Comparison of ENCODE assay signal across 15 cellular contexts in genomic region chr5:155147222-155147621, GRCh38.
A peak's percentile ranks its signal among the peaks of the same experiment; 100 is the strongest.
DNase-seq lines count a peak whose midpoint lies in the region; ATAC-seq and TF ChIP-seq lines count a peak whose summit lies in the region.
"Had no signal": no experiment of that assay in that cellular context is flagged by ENCODE, and none has a peak within 500 bp of the region (broad histone marks: within the 10 kb centered on the region; RNA-seq: fewer than 3 reads in every experiment).

No MANE protein-coding gene starts in this region.

- no peaks in the 10 kb centered on the region for H3K9me3 Mint-ChIP-seq in activated CD8-positive, alpha-beta T cell treated with anti-CD3 and anti-CD28 coated beads for 36 hours
- no peaks in the 10 kb centered on the region for H3K9me3 Mint-ChIP-seq in activated CD8-positive, alpha-beta T cell treated with anti-CD3 and anti-CD28 coated beads, Interleukin-2, amount 10 ng/mL, durations not matched to agents 7 days and 5 days (ENCODE audit: insufficient read depth)
- H3K9me3 Mint-ChIP-seq: activated naive CD4-positive, alpha-beta T cell treated with anti-CD3 and anti-CD28 coated beads, Interleukin-2, amount 50 U/mL, for 72 hours had no signal

- H3K36me3 ChIP-seq in OCI-LY1 (ENCODE audit: insufficient read depth, low read length) (no peaks in the 10 kb centered on the region), esophagus muscularis mucosa (no peaks in the 10 kb centered on the region), smooth muscle cell (ENCODE audit: low read depth) (no peaks in the 10 kb centered on the region)
- H3K36me3 ChIP-seq: BLaER1 treated with 17β-estradiol and CSF1 and Interleukin-3, amounts not matched to agents 10 nM and 100 nM; vagina had no signal

- peak; percentile 29 for TF ChIP-seq CTCF in activated CD8-positive, alpha-beta T cell treated with anti-CD3 and anti-CD28 coated beads for 36 hours (IDR thresholded peaks at IDR 0.05)
- TF ChIP-seq CTCF in OCI-LY1 (IDR thresholded peaks at IDR 0.05; ENCODE audit: low read length) (peak; percentile 45), esophagus muscularis mucosa (IDR thresholded peaks at IDR 0.05) (peak; percentile 30 to 42 (median 40)), smooth muscle cell (IDR thresholded peaks at IDR 0.05; ENCODE audit: borderline replicate concordance, insufficient read depth, poor library complexity, severe bottlenecking) (peak; percentile 49)

- H3K4me2 ChIP-seq in OCI-LY1 (ENCODE audit: low read length) (no peak overlapping the region), smooth muscle cell (no peak overlapping the region)
- H3K4me2 ChIP-seq: BLaER1 treated with 17β-estradiol and CSF1 and Interleukin-3, amounts not matched to agents 10 nM and 100 nM had no signal

- H3K4me3 Mint-ChIP-seq in activated CD8-positive, alpha-beta T cell treated with anti-CD3 and anti-CD28 coated beads for 36 hours = no peak overlapping the region
- no peak overlapping the region for H3K4me3 Mint-ChIP-seq in activated CD8-positive, alpha-beta T cell treated with anti-CD3 and anti-CD28 coated beads, Interleukin-2, amount 10 ng/mL, durations not matched to agents 7 days and 5 days

- H3K9me2 ChIP-seq in OCI-LY1 (ENCODE audit: low read depth, low read length) = no peaks in the 10 kb centered on the region

- H3K27ac Mint-ChIP-seq in activated CD8-positive, alpha-beta T cell treated with anti-CD3 and anti-CD28 coated beads for 36 hours = no peak overlapping the region
- H3K27ac Mint-ChIP-seq in activated CD8-positive, alpha-beta T cell treated with anti-CD3 and anti-CD28 coated beads, Interleukin-2, amount 10 ng/mL, durations not matched to agents 7 days and 5 days = no peak overlapping the region
- H3K27ac Mint-ChIP-seq: activated naive CD4-positive, alpha-beta T cell treated with anti-CD3 and anti-CD28 coated beads, Interleukin-2, amount 50 U/mL, for 72 hours had no signal

- H3K9ac ChIP-seq in OCI-LY1 (ENCODE audit: low read length) = no peak overlapping the region
- H3K9ac ChIP-seq in smooth muscle cell (ENCODE audit: low read depth) = no peak overlapping the region
- H3K9ac ChIP-seq: BLaER1 treated with 17β-estradiol and CSF1 and Interleukin-3, amounts not matched to agents 10 nM and 100 nM had no signal

- H3K4me3 ChIP-seq in OCI-LY1 (ENCODE audit: low read depth, low read length, poor library complexity, severe bottlenecking) = no peak overlapping the region
- no peak overlapping the region for H3K4me3 ChIP-seq in esophagus muscularis mucosa
- H3K4me3 ChIP-seq in smooth muscle cell = no peak overlapping the region
- H3K4me3 ChIP-seq: BLaER1 treated with 17β-estradiol and CSF1 and Interleukin-3, amounts not matched to agents 10 nM and 100 nM; vagina had no signal

- H3K4me1 ChIP-seq in OCI-LY1 (ENCODE audit: insufficient read depth, low read length, severe bottlenecking) (no peaks in the 10 kb centered on the region), esophagus muscularis mucosa (no peaks in the 10 kb centered on the region), smooth muscle cell (ENCODE audit: low read depth) (no peaks in the 10 kb centered on the region)
- H3K4me1 ChIP-seq: vagina had no signal

- H3K4me1 Mint-ChIP-seq in activated CD8-positive, alpha-beta T cell treated with anti-CD3 and anti-CD28 coated beads for 36 hours (ENCODE audit: low read depth) = no peaks in the 10 kb centered on the region
- no peaks in the 10 kb centered on the region for H3K4me1 Mint-ChIP-seq in activated CD8-positive, alpha-beta T cell treated with anti-CD3 and anti-CD28 coated beads, Interleukin-2, amount 10 ng/mL, durations not matched to agents 7 days and 5 days (ENCODE audit: low read depth)

- H3K27me3 ChIP-seq in OCI-LY1 (ENCODE audit: insufficient read depth, low read length) (no peaks in the 10 kb centered on the region), esophagus muscularis mucosa (no peaks in the 10 kb centered on the region), smooth muscle cell (ENCODE audit: low read depth) (peaks cover 12% of the 10 kb centered on the region)
- H3K27me3 ChIP-seq: BLaER1 treated with 17β-estradiol and CSF1 and Interleukin-3, amounts not matched to agents 10 nM and 100 nM; vagina had no signal

- H3F3A ChIP-seq in OCI-LY1 (ENCODE audit: insufficient read depth, low read length) (no peaks in the 10 kb centered on the region), smooth muscle cell (ENCODE audit: low read depth) (no peaks in the 10 kb centered on the region)

- no peak for DNase-seq in activated CD8-positive, alpha-beta T cell treated with anti-CD3 and anti-CD28 coated beads for 36 hours
- DNase-seq in activated CD8-positive, alpha-beta T cell treated with anti-CD3 and anti-CD28 coated beads, Interleukin-2, amount 10 ng/mL, durations not matched to agents 7 days and 5 days = no peak
- DNase-seq in esophagus muscularis mucosa (ENCODE audit: extremely low spot score) (no peak), smooth muscle cell (lab: John Stamatoyannopoulos, UW; ENCODE audit: unreplicated experiment) (no peak), NCI-H526 treated with DMSO at 0.1 percent for 48 hours (lab: John Stamatoyannopoulos, UW) (no peak)
- DNase-seq in activated effector memory CD4-positive, alpha-beta T cell treated with anti-CD3 and anti-CD28 coated beads, Interleukin-2, amount 50 U/mL, for 16 hours = no peak
- DNase-seq: activated CD4-positive, alpha-beta T cell treated with anti-CD3 and anti-CD28 coated beads for 1 hour; effector memory CD4-positive, alpha-beta T cell; kidney; NCI-H1092 treated with DMSO at 0.1 percent for 48 hours had no signal

- no peaks in the 10 kb centered on the region for H3K9me3 ChIP-seq in OCI-LY1 (ENCODE audit: low read length)
- no peaks in the 10 kb centered on the region for H3K9me3 ChIP-seq in esophagus muscularis mucosa
- no peaks in the 10 kb centered on the region for H3K9me3 ChIP-seq in smooth muscle cell (replicated peaks; ENCODE audit: low read depth)
- H3K9me3 ChIP-seq: vagina had no signal

- no peaks in the 10 kb centered on the region for H4K20me1 ChIP-seq in OCI-LY1 (ENCODE audit: insufficient read depth, low read length)
- H4K20me1 ChIP-seq in smooth muscle cell (ENCODE audit: low read depth) = no peaks in the 10 kb centered on the region
- H4K20me1 ChIP-seq: BLaER1 treated with 17β-estradiol and CSF1 and Interleukin-3, amounts not matched to agents 10 nM and 100 nM had no signal

- POLR2A ChIA-PET in activated CD8-positive, alpha-beta T cell treated with anti-CD3 and anti-CD28 coated beads for 36 hours (lab: Charles Lee) = interaction anchor here (0.9 kb wide), 1 partner anchor 11 kb away, joined by 3 read pairs; no protein-coding TSS in a partner anchor
- POLR2A ChIA-PET in activated CD8-positive, alpha-beta T cell treated with anti-CD3 and anti-CD28 coated beads, Interleukin-2, amount 10 ng/mL, durations not matched to agents 7 days and 5 days (lab: Charles Lee) = no interaction called here

- TF ChIP-seq POLR2A in esophagus muscularis mucosa (IDR thresholded peaks at IDR 0.05; ENCODE audit: low read depth) = no peak

- H3K79me2 ChIP-seq in OCI-LY1 (ENCODE audit: insufficient read depth, low read length) (no peaks in the 10 kb centered on the region), smooth muscle cell (ENCODE audit: low read depth) (no peaks in the 10 kb centered on the region)

- no peaks in the 10 kb centered on the region for H3K36me3 Mint-ChIP-seq in activated CD8-positive, alpha-beta T cell treated with anti-CD3 and anti-CD28 coated beads for 36 hours (ENCODE audit: low read depth)
- H3K36me3 Mint-ChIP-seq in activated CD8-positive, alpha-beta T cell treated with anti-CD3 and anti-CD28 coated beads, Interleukin-2, amount 10 ng/mL, durations not matched to agents 7 days and 5 days (ENCODE audit: low read depth) = no peaks in the 10 kb centered on the region
- H3K36me3 Mint-ChIP-seq: activated naive CD4-positive, alpha-beta T cell treated with anti-CD3 and anti-CD28 coated beads, Interleukin-2, amount 50 U/mL, for 72 hours had no signal

- intact Hi-C loops in activated CD8-positive, alpha-beta T cell treated with anti-CD3 and anti-CD28 coated beads for 36 hours (cut with micrococcal nuclease) = no loop called here
- intact Hi-C loops in esophagus muscularis mucosa (cut with DNase I) = loop anchor here (2.0 to 10.0 kb wide), 3 partner anchors 176 to 1678 kb away; partner anchors contain the start of gene MRPL22

- no peak for ATAC-seq in activated CD8-positive, alpha-beta T cell treated with anti-CD3 and anti-CD28 coated beads for 36 hours
- no peak for ATAC-seq in activated CD8-positive, alpha-beta T cell treated with anti-CD3 and anti-CD28 coated beads, Interleukin-2, amount 10 ng/mL, durations not matched to agents 7 days and 5 days
- no peak for ATAC-seq in GM21528 (IDR thresholded peaks at IDR 0.05; ENCODE audit: low FRiP score, unreplicated experiment)
- ATAC-seq: activated naive CD4-positive, alpha-beta T cell treated with anti-CD3 and anti-CD28 coated beads, Interleukin-2, amount 50 U/mL, for 72 hours had no signal

- H3K27ac ChIP-seq in OCI-LY1 (ENCODE audit: low read depth, low read length, poor library complexity, severe bottlenecking) (no peak overlapping the region), esophagus muscularis mucosa (replicated peaks in 1 of 4) (no peak overlapping the region), smooth muscle cell (ENCODE audit: low read depth) (no peak overlapping the region)
- H3K27ac ChIP-seq: BLaER1 treated with 17β-estradiol and CSF1 and Interleukin-3, amounts not matched to agents 10 nM and 100 nM; vagina had no signal

- H2AFZ ChIP-seq in OCI-LY1 (ENCODE audit: low read length) (no peak overlapping the region), smooth muscle cell (ENCODE audit: low read depth) (no peak overlapping the region)

- TF ChIP-seq EP300 in esophagus muscularis mucosa (IDR thresholded peaks at IDR 0.05) = no peak

- WGBS in esophagus muscularis mucosa = 63% methylated on average over 2 of the region's 2 CpGs
- 73% methylated on average over 2 of the region's 2 CpGs for WGBS in smooth muscle cell (ENCODE audit: low lambda C conversion rate)

- peaks cover 4% of the 10 kb centered on the region for H3K27me3 Mint-ChIP-seq in activated CD8-positive, alpha-beta T cell treated with anti-CD3 and anti-CD28 coated beads for 36 hours
- H3K27me3 Mint-ChIP-seq in activated CD8-positive, alpha-beta T cell treated with anti-CD3 and anti-CD28 coated beads, Interleukin-2, amount 10 ng/mL, durations not matched to agents 7 days and 5 days (ENCODE audit: low read depth) = peaks cover 4% of the 10 kb centered on the region

- CTCF ChIA-PET in activated CD8-positive, alpha-beta T cell treated with anti-CD3 and anti-CD28 coated beads for 36 hours (lab: Charles Lee) = interaction anchor here (0.7 to 0.9 kb wide), 2 partner anchors 9 to 12 kb away, joined by 4 to 5 read pairs; no protein-coding TSS in a partner anchor
- CTCF ChIA-PET in activated CD8-positive, alpha-beta T cell treated with anti-CD3 and anti-CD28 coated beads, Interleukin-2, amount 10 ng/mL, durations not matched to agents 7 days and 5 days (lab: Charles Lee) = interaction anchor here (1.0 kb wide), 1 partner anchor 9 kb away, joined by 3 read pairs; no protein-coding TSS in a partner anchor
